9 cellular contexts compared by ENCODE assay signal in the genomic region with DNA sequence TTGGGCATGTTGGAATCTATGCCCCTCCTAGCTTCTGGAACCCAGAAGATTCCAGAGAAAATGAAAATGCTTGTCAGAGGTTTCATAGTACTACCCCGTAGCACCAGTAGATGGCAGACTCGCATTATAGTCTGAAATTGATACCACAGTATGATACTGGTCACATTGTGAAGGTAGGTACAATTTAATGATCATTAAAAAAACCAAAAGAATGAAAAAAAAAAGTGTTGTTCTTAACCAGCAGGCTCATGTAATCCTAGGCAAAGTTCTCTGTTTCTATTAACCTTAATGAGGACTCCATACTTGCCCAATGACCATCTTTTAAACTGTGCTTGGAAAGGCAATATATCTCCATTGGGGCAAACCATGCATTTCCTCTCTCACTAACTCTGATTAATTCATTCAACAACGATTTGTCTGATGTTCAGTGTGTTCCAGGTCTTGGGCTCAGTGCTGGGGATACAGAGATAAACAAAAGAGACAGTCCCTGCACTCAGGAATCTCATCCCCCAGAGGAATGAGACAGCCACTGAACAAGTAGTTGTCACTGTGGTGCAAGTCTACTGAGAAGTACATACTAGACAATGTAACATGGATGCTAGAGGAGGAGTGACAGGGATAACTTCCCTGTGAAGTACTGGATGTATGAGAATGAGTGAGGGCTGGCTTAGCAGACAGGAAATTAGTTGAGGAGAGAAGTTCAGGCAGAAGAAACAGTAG.
A peak's percentile ranks its signal among the peaks of the same experiment; 100 is the strongest.
DNase-seq lines count a peak whose midpoint lies in the region; ATAC-seq and TF ChIP-seq lines count a peak whose summit lies in the region.
"Had no signal": no experiment of that assay in that cellular context is flagged by ENCODE, and none has a peak within 500 bp of the region (broad histone marks: within the 10 kb centered on the region; RNA-seq: fewer than 3 reads in every experiment).

No MANE protein-coding gene starts in this region.

- no peaks in the 10 kb centered on the region for H3K27me3 Mint-ChIP-seq in endothelial cell (ENCODE audit: unreplicated experiment)

- H3K4me3 ChIP-seq in OCI-LY3 (ENCODE audit: low read length), result no peak overlapping the region
- H3K4me3 ChIP-seq in mucosa of rectum (ENCODE audit: low read length in 2 of 2), result no peak overlapping the region

- H2AFZ ChIP-seq in OCI-LY3 (ENCODE audit: low read depth, low read length), result no peak overlapping the region

- H3K4me2 ChIP-seq in OCI-LY3 (ENCODE audit: low read length), result no peak overlapping the region

- peak; percentile 61 for TF ChIP-seq CTCF in OCI-LY3 (IDR thresholded peaks at IDR 0.05; ENCODE audit: low read depth, low read length)
- peak; percentile 75 for TF ChIP-seq CTCF in endothelial cell (IDR thresholded peaks at IDR 0.05; ENCODE audit: unreplicated experiment)

- intact Hi-C loops in posterior vena cava (cut with DNase I), result loop anchor here in 1 of 2 donors (10.0 kb wide), 1 partner anchor 222 kb away; the partner anchor contains the start of gene PHYHIPL

- no peaks in the 10 kb centered on the region for H3K27me3 ChIP-seq in OCI-LY3 (ENCODE audit: low read depth, low read length)
- H3K27me3 ChIP-seq in mucosa of rectum (ENCODE audit: control insufficient read depth in 2 of 2, insufficient read depth in 2 of 2, low read length in 2 of 2), result no peaks in the 10 kb centered on the region

- H3K9me3 Mint-ChIP-seq in endothelial cell (ENCODE audit: unreplicated experiment), result no peaks in the 10 kb centered on the region
- H3K9me3 Mint-ChIP-seq: activated B cell treated with CpG ODN at 0.5 μM for 24 hours had no signal

- H3K27ac Mint-ChIP-seq in endothelial cell (ENCODE audit: unreplicated experiment), result no peak overlapping the region
- H3K27ac Mint-ChIP-seq: activated B cell treated with CpG ODN at 0.5 μM for 24 hours had no signal

- H3K79me2 ChIP-seq in OCI-LY3 (ENCODE audit: low read length), result no peaks in the 10 kb centered on the region

- no peak overlapping the region for H3K4me3 Mint-ChIP-seq in endothelial cell (ENCODE audit: unreplicated experiment)
- H3K4me3 Mint-ChIP-seq: activated B cell treated with CpG ODN at 0.5 μM for 24 hours had no signal

- H3K36me3 ChIP-seq in OCI-LY3 (replicated peaks; ENCODE audit: low read depth, low read length) (no peaks in the 10 kb centered on the region), mucosa of rectum (ENCODE audit: control insufficient read depth in 2 of 2, insufficient read depth in 2 of 2, low read length in 2 of 2) (no peaks in the 10 kb centered on the region)

- H3K27ac ChIP-seq in OCI-LY3 (ENCODE audit: low read length), result no peak overlapping the region
- H3K27ac ChIP-seq in mucosa of rectum (ENCODE audit: low read depth in 2 of 2, low read length in 2 of 2), result peak overlapping the region; percentile 3 to 17

- no peaks in the 10 kb centered on the region for H3K36me3 Mint-ChIP-seq in endothelial cell (ENCODE audit: low read depth, unreplicated experiment)

- ATAC-seq in GM18873 (IDR thresholded peaks at IDR 0.05; ENCODE audit: low FRiP score, unreplicated experiment) (peak; percentile 79), HG03103 (IDR thresholded peaks at IDR 0.05; ENCODE audit: low read depth, unreplicated experiment) (peak; percentile 72)

- no peaks in the 10 kb centered on the region for H3K9me3 ChIP-seq in OCI-LY3 (ENCODE audit: insufficient read depth, low read length)
- H3K9me3 ChIP-seq in mucosa of rectum (ENCODE audit: control insufficient read depth in 2 of 2, low read length in 2 of 2), result no peaks in the 10 kb centered on the region

- H3K4me1 ChIP-seq in OCI-LY3 (ENCODE audit: low read length) (no peaks in the 10 kb centered on the region), mucosa of rectum (ENCODE audit: control insufficient read depth in 2 of 2, insufficient read depth in 2 of 2, low read length in 2 of 2) (no peaks in the 10 kb centered on the region)

- H3K4me1 Mint-ChIP-seq in endothelial cell (ENCODE audit: unreplicated experiment), result no peaks in the 10 kb centered on the region
- H3K4me1 Mint-ChIP-seq: activated B cell treated with CpG ODN at 0.5 μM for 24 hours had no signal

- H4K20me1 ChIP-seq in OCI-LY3 (ENCODE audit: insufficient read depth, low read length), result no peaks in the 10 kb centered on the region

- DNase-seq in COLO829 (ENCODE audit: low spot score) (peak; percentile 22), endothelial cell (ENCODE audit: low spot score) (peak; percentile 54), NCI-H524 treated with DMSO at 0.1 percent for 48 hours (lab: John Stamatoyannopoulos, UW) (no peak), posterior vena cava (ENCODE audit: low spot score) (no peak)
- DNase-seq: activated B cell treated with CpG ODN at 0.5 μM for 24 hours had no signal

- H3K9ac ChIP-seq in OCI-LY3 (ENCODE audit: low read length) (no peak overlapping the region), mucosa of rectum (ENCODE audit: low read depth in 1 of 2, low read length in 2 of 2) (no peak overlapping the region)

Comparison
In these comparisons a context has a peak if more than half of its experiments do, and no peak if none do; other contexts are left out.
1. DNase-seq: peak in COLO829 (single experiment) and endothelial cell (single experiment); none in NCI-H524 treated with DMSO at 0.1 percent for 48 hours (single experiment) and posterior vena cava (single experiment).